13 cellular contexts compared by ENCODE assay signal in the genomic region with DNA sequence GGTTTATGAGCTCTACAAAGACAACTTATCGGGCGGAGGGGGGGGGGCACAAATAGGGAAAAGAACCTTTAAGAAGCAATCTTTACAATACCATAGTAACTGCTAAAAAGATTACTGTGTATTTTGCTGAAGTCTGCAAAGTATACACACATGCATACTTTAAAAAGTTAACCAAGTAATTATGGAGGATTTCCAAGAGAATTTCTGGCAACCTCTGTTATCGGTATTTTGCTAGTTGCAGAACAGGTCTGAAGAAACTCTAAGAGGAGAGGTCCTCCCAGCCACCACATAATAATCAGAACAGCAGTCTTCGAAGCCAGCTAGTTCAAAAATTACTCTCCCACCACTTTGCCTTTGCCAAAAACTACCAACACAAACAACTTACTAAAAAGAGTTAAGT. TPM values are rescaled to one million over a fixed set of nuclear protein-coding genes. Genes with fewer than 3 reads are reported as not detected.
DNase-seq lines count a peak whose midpoint lies in the region; ATAC-seq and TF ChIP-seq lines count a peak whose summit lies in the region.
"Had no signal": no experiment of that assay in that cellular context is flagged by ENCODE, and none has a peak within 500 bp of the region (broad histone marks: within the 10 kb centered on the region; RNA-seq: fewer than 3 reads in every experiment).

No MANE protein-coding gene starts in this region.

- intact Hi-C loops in Panc1 (cut with micrococcal nuclease; ENCODE audit: unreplicated experiment): no loop called here

- H3K4me1 ChIP-seq in Panc1 (ENCODE audit: control insufficient read depth, insufficient read depth, low read length): no peaks in the 10 kb centered on the region

- no peaks in the 10 kb centered on the region for H3K27me3 ChIP-seq in Panc1 (ENCODE audit: control insufficient read depth, insufficient read depth, low read length)

- in situ Hi-C loops in Panc1 (cut with HindIII; ENCODE audit: low pct_unique_long_range_greater_than_20kb, low sequenced_read_pairs) (no loop called here), astrocyte of the spinal cord (cut with HindIII; ENCODE audit: low sequenced_read_pairs) (no loop called here)

- H3K36me3 ChIP-seq in Panc1 (ENCODE audit: control insufficient read depth, insufficient read depth, low read length): peaks cover 44% of the 10 kb centered on the region

- DNase-seq in Panc1 (ENCODE audit: low read depth, low spot score): no peak
- DNase-seq in astrocyte of the spinal cord (ENCODE audit: low read depth, low spot score): peak; percentile 29
- DNase-seq in fibroblast of villous mesenchyme (ENCODE audit: low read depth): peak; percentile 7
- DNase-seq in nucleus accumbens (lab: John Stamatoyannopoulos, UW): no peak
- no peak for DNase-seq in SW 1271 (lab: John Stamatoyannopoulos, UW)
- no peak for DNase-seq in activated effector memory CD4-positive, alpha-beta T cell treated with Interleukin-2 at 50 U/mL for 16 hours
- DNase-seq: C1 segment of cervical spinal cord; Calu3; CD4-positive, alpha-beta T cell; DMS 273 treated with DMSO at 0.1 percent for 48 hours; GM23248 had no signal

- BruUV-seq in Panc1 (replicated peaks; lab: Mats Ljungman, UMichigan): TSS peak; percentile 29

- no peaks in the 10 kb centered on the region for H3K9me3 ChIP-seq in Panc1 (ENCODE audit: control insufficient read depth, insufficient read depth, low read depth, low read length)

- POLR2A ChIA-PET in Panc1 (lab: Charles Lee): no interaction called here

- TF ChIP-seq CTCF in Panc1 (IDR thresholded peaks at IDR 0.05) (no peak), astrocyte of the spinal cord (IDR thresholded peaks at IDR 0.05; ENCODE audit: low read depth, low read length) (no peak), fibroblast of villous mesenchyme (IDR thresholded peaks at IDR 0.05; ENCODE audit: insufficient read depth, low read depth, low read length) (no peak)

- CTCF ChIA-PET in Panc1 (lab: Charles Lee): interaction anchor here (0.7 kb wide), 1 partner anchor 29 kb away, joined by 6 read pairs; no protein-coding TSS in a partner anchor

- H3K4me3 ChIP-seq in Panc1 (ENCODE audit: low read depth in 2 of 2, low read length in 2 of 2) (no peak overlapping the region), astrocyte of the spinal cord (ENCODE audit: low read depth, low read length) (no peak overlapping the region), fibroblast of villous mesenchyme (ENCODE audit: low read depth, low read length) (no peak overlapping the region)
- H3K4me3 ChIP-seq: GM23248 had no signal

- ATAC-seq in Panc1 (no peak), GM21576 (IDR thresholded peaks at IDR 0.05; ENCODE audit: unreplicated experiment) (no peak)
- ATAC-seq: HCT116 had no signal

- H3K27ac ChIP-seq in Panc1 (ENCODE audit: low read length): no peak overlapping the region
- H3K27ac ChIP-seq: GM23248 had no signal

RNA-seq across cellular contexts. Expression of gene UBAP2, which starts 56.1 kb away (rescaled TPM):
- total RNA-seq in Panc1 (2021; ENCODE audit: unreplicated experiment): 94.6 TPM
- polyA plus RNA-seq in Panc1 (2012; ENCODE audit: insufficient read length): 73.3 TPM
- 18.0 and 26.8 TPM in 2 replicates for total RNA-seq in fibroblast of villous mesenchyme

Comparison
In these comparisons a context has a peak if more than half of its experiments do, and no peak if none do; other contexts are left out.
1. DNase-seq: peak in astrocyte of the spinal cord (single experiment) and fibroblast of villous mesenchyme (single experiment); none in Panc1 (single experiment), nucleus accumbens (0 of 56), SW 1271 (0 of 2) and activated effector memory CD4-positive, alpha-beta T cell treated with Interleukin-2 at 50 U/mL for 16 hours (single experiment).